33 cellular contexts compared by ENCODE assay signal in genomic region chr5:105145152-105145551, GRCh38.
"Had no signal": no experiment of that assay in that cellular context is flagged by ENCODE, and none has a peak within 500 bp of the region (broad histone marks: within the 10 kb centered on the region; RNA-seq: fewer than 3 reads in every experiment).

No MANE protein-coding gene starts in this region.

- H3K9me3 ChIP-seq: adrenal gland, ascending aorta, body of pancreas, breast epithelium had no signal

- H3K36me3 ChIP-seq: adrenal gland, ascending aorta, brain microvascular endothelial cell, breast epithelium, cardiac muscle cell had no signal

- H3K4me3 ChIP-seq: adrenal gland, ascending aorta, body of pancreas, breast epithelium, cardiac muscle cell had no signal

- H3K4me1 ChIP-seq: adrenal gland, ascending aorta, body of pancreas, breast epithelium had no signal

- FAIRE-seq: astrocyte, bronchial epithelial cell had no signal

- ATAC-seq: activated naive CD4-positive, alpha-beta T cell treated with anti-CD3 and anti-CD28 coated beads, Interleukin-2, amount 50 U/mL, for 72 hours; activated naive CD8-positive, alpha-beta T cell treated with anti-CD3 and anti-CD28 coated beads, Interleukin-2, amount 50 U/mL, for 24 hours; activated T-cell treated with anti-CD3 and anti-CD28 coated beads, Interleukin-2, amount 50 U/mL, for 4 hours; activated T-cell treated with anti-CD3 and anti-CD28 coated beads, Interleukin-2, amount 50 U/mL, for 72 hours; activated T-helper 17 cell treated with anti-CD3 and anti-CD28 coated beads, Interleukin-2, amount 50 U/mL, for 72 hours; body of pancreas had no signal

- DNase-seq: activated effector memory CD4-positive, alpha-beta T cell treated with anti-CD3 and anti-CD28 coated beads, Interleukin-2, amount 50 U/mL, for 16 hours; activated effector memory CD4-positive, alpha-beta T cell treated with Interleukin-2 at 50 U/mL for 16 hours; activated gamma-delta T cell; activated gamma-delta T cell treated with Interleukin-2 at 50 U/mL for 16 hours; activated naive CD4-positive, alpha-beta T cell; activated naive CD4-positive, alpha-beta T cell treated with anti-CD3 and anti-CD28 coated beads for 36 hours; activated naive CD4-positive, alpha-beta T cell treated with anti-CD3 and anti-CD28 coated beads, Interleukin-2, amount 10 ng/mL, durations not matched to agents 7 days and 5 days; activated naive CD4-positive, alpha-beta T cell treated with anti-CD3 and anti-CD28 coated beads, Interleukin-2, amount 50 U/mL, for 16 hours; activated naive CD4-positive, alpha-beta T cell treated with Interleukin-2 at 50 U/mL for 16 hours; activated naive CD8-positive, alpha-beta T cell treated with anti-CD3 and anti-CD28 coated beads for 36 hours; activated naive CD8-positive, alpha-beta T cell treated with anti-CD3 and anti-CD28 coated beads, Interleukin-2, amount 10 ng/mL, durations not matched to agents 7 days and 5 days; activated naive CD8-positive, alpha-beta T cell treated with anti-CD3 and anti-CD28 coated beads, Interleukin-2, amount 50 U/mL, for 24 hours; activated T-cell treated with anti-CD3 and anti-CD28 coated beads, Interleukin-2, amount 50 U/mL, for 1 hour; activated T-cell treated with anti-CD3 and anti-CD28 coated beads, Interleukin-2, amount 50 U/mL, for 24 hours; activated T-cell treated with anti-CD3 and anti-CD28 coated beads, Interleukin-2, amount 50 U/mL, for 4 hours; activated T-cell treated with anti-CD3 and anti-CD28 coated beads, Interleukin-2, amount 50 U/mL, for 72 hours; adrenal gland; amniotic stem cell; amygdala; anterior cingulate cortex; aorta; body of pancreas; brain microvascular endothelial cell; caudate nucleus; central memory CD4-positive, alpha-beta T cell; cerebellar nuclear complex had no signal

- H3K27me3 ChIP-seq: adrenal gland, ascending aorta, body of pancreas, brain microvascular endothelial cell, breast epithelium, cardiac muscle cell had no signal

- H3K27ac ChIP-seq: adrenal gland, ascending aorta, body of pancreas, brain microvascular endothelial cell, breast epithelium, cardiac muscle cell had no signal
